Comparison of ENCODE assay signal across 1 cellular context in genomic region chr11:43686207-43686606, GRCh38.
TF ChIP-seq lines count a peak whose summit lies in the region.

No MANE protein-coding gene starts in this region.

TF ChIP-seq in GM23338, 12 proteins besides CTCF, POLR2A, EP300 and RAD21 (continued from another document):
- no peak for TF ChIP-seq ZNF462 (CRISPR knock-in tag; IDR thresholded peaks at IDR 0.05)
- no peak for TF ChIP-seq ETS1 (IDR thresholded peaks at IDR 0.05)
- no peak for TF ChIP-seq NANOG (IDR thresholded peaks at IDR 0.05; ENCODE audit: borderline replicate concordance)
- no peak for TF ChIP-seq ZNF114 (CRISPR knock-in tag; IDR thresholded peaks at IDR 0.05)
- no peak for TF ChIP-seq STAT1 (IDR thresholded peaks at IDR 0.05; ENCODE audit: unreplicated experiment)
- TF ChIP-seq JUNB (IDR thresholded peaks at IDR 0.05; ENCODE audit: unreplicated experiment), result no peak
- no peak for TF ChIP-seq EZH2 (IDR thresholded peaks at IDR 0.05; ENCODE audit: low read depth, unreplicated experiment)
